ENCODE assay signal across 1 cellular context in genomic region chr1:40053138-40053887, GRCh38.
TF ChIP-seq lines count a peak whose summit lies in the region.

No MANE protein-coding gene starts in this region.

TF ChIP-seq in K562, 482 proteins besides CTCF, POLR2A, EP300 and RAD21:
- TF ChIP-seq SP1 (CRISPR knock-in tag; IDR thresholded peaks at IDR 0.05) (peak; percentile 44), NR4A1 (CRISPR knock-in tag; IDR thresholded peaks at IDR 0.05) (no peak), NR4A1 (tag; IDR thresholded peaks at IDR 0.05) (peak; percentile 41; the same call in 1 of the 2 replicates), BACH1 (tag; IDR thresholded peaks at IDR 0.05) (no peak), CBFA2T2 (conservative IDR thresholded peaks at IDR 0.05) (no peak), NR2C1 (IDR thresholded peaks at IDR 0.05) (no peak), NR2C1 (tag; IDR thresholded peaks at IDR 0.05) (0 out of 2 replicates have a peak, but pooled peaks have one; percentile 31), MEF2D (tag; conservative IDR thresholded peaks at IDR 0.05; ENCODE audit: low read depth) (0 out of 2 replicates have a peak, but pooled peaks have one; percentile 34), C11orf30 (IDR thresholded peaks at IDR 0.05; ENCODE audit: low read depth) (no peak), KDM1A (IDR thresholded peaks at IDR 0.05) (peak; percentile 61 to 67; a peak in 3 of 4 replicates), AFF1 (IDR thresholded peaks at IDR 0.05; ENCODE audit: low read depth in 1 of 2, partially characterized antibody in 2 of 2) (no peak), CREB3L1 (IDR thresholded peaks at IDR 0.05; ENCODE audit: borderline replicate concordance, low read depth) (no peak), TBP (optimal IDR thresholded peaks at IDR 0.05; ENCODE audit: low read depth, low read length) (peak; percentile 10), GTF3C2 (IDR thresholded peaks at IDR 0.05; ENCODE audit: borderline replicate concordance, extremely low read depth, insufficient read length) (peak; percentile 10), ZEB2 (IDR thresholded peaks at IDR 0.05) (peak; percentile 11; the same call in 1 of the 2 replicates), ADNP (tag; IDR thresholded peaks at IDR 0.05) (peak; percentile 94), SMAD4 (CRISPR knock-in tag; conservative IDR thresholded peaks at IDR 0.05) (peak; percentile 15; the same call in 1 of the 2 replicates), DMBX1 (CRISPR knock-in tag; IDR thresholded peaks at IDR 0.05; ENCODE audit: borderline replicate concordance) (0 out of 2 replicates have a peak, but pooled peaks have one; percentile 31)
